8 cellular contexts compared by ENCODE assay signal in the genomic region with DNA sequence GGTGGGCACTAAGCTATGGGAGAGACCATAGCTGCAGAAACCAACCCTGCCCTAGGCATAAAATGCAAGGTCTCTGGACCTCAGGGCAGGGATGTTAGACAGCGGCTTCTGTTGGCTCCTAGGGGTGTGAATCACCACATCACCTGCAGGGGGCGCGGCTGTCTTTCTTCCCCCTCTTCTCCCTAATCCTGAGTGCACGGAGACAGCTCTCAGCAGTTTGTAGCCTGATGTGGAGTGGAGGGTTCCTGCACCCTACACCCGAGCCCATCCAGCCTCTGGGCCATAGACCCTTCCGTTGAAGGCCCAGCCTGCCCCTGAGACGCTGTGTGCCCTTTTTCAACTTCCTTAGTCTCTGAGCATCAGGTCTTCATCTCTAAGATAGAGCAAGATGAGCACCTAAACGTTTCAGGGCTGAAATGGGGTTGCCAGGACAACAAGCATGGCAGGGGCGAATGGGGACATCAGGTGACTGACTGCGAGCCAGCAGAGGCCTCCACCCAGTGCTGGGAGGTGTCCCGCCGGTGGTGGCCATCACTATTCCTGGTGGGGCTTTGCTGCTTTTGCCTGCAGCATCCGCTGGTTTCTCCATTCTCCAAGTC. TPM values are rescaled to one million over a fixed set of nuclear protein-coding genes. Genes with fewer than 3 reads are reported as not detected.
DNase-seq lines count a peak whose midpoint lies in the region; ATAC-seq and TF ChIP-seq lines count a peak whose summit lies in the region.

No MANE protein-coding gene starts in this region.

- H3K4me1 ChIP-seq in MM.1S (ENCODE audit: low read length) (peaks cover 17% of the 10 kb centered on the region), upper lobe of right lung (peaks cover 23% of the 10 kb centered on the region)

- ATAC-seq in upper lobe of right lung (peak; percentile 32), HG02588 (IDR thresholded peaks at IDR 0.05; ENCODE audit: unreplicated experiment) (no peak)

- H3K9me3 ChIP-seq in MM.1S (replicated peaks; ENCODE audit: insufficient read depth, low read length), result no peaks in the 10 kb centered on the region
- H3K9me3 ChIP-seq in SK-N-MC (ENCODE audit: low read depth, low read length), result no peaks in the 10 kb centered on the region
- no peaks in the 10 kb centered on the region for H3K9me3 ChIP-seq in upper lobe of right lung

- peaks cover 25% of the 10 kb centered on the region for H3K27me3 ChIP-seq in MM.1S (replicated peaks; ENCODE audit: insufficient read depth, low read length)
- no peaks in the 10 kb centered on the region for H3K27me3 ChIP-seq in upper lobe of right lung

- H3K9ac ChIP-seq in MM.1S (ENCODE audit: low read length), result no peak overlapping the region
- no peak overlapping the region for H3K9ac ChIP-seq in SK-N-MC (ENCODE audit: insufficient read length)

- H3K79me2 ChIP-seq in MM.1S (ENCODE audit: low read length), result peaks cover 27% of the 10 kb centered on the region

- H3K36me3 ChIP-seq in MM.1S (replicated peaks; ENCODE audit: insufficient read depth, low read length), result no peaks in the 10 kb centered on the region
- no peaks in the 10 kb centered on the region; the same call in 1 of the 2 replicates for H3K36me3 ChIP-seq in SK-N-MC (ENCODE audit: insufficient read depth, low read length)
- peaks cover 4% of the 10 kb centered on the region for H3K36me3 ChIP-seq in upper lobe of right lung

- no peak overlapping the region for H3K27ac Mint-ChIP-seq in glutamatergic neuron (ENCODE audit: unreplicated experiment)

- H3K27me3 Mint-ChIP-seq in glutamatergic neuron (ENCODE audit: unreplicated experiment), result peaks cover 2% of the 10 kb centered on the region

- H3K4me2 ChIP-seq in MM.1S (ENCODE audit: low read depth, low read length), result 0 out of 2 replicates have a peak overlapping the region, but pooled peaks have one; percentile 2

- H4K20me1 ChIP-seq in MM.1S (ENCODE audit: insufficient read depth, low read length), result peaks cover 8% of the 10 kb centered on the region

- no peaks in the 10 kb centered on the region for H3K36me3 Mint-ChIP-seq in glutamatergic neuron (ENCODE audit: unreplicated experiment)

- no peak overlapping the region for H3K27ac ChIP-seq in MM.1S (ENCODE audit: low read length)
- no peak overlapping the region for H3K27ac ChIP-seq in SK-N-MC
- no peak overlapping the region for H3K27ac ChIP-seq in upper lobe of right lung

- peaks cover 12% of the 10 kb centered on the region for H3K4me1 Mint-ChIP-seq in glutamatergic neuron (ENCODE audit: low read depth, unreplicated experiment)

- peaks cover 12% of the 10 kb centered on the region; the same call in 1 of the 2 replicates for H3F3A ChIP-seq in MM.1S (ENCODE audit: insufficient read depth, low read length)

- DNase-seq in EH (ENCODE audit: low read depth) (peak; percentile 80), MM.1S (peak; percentile 63), SK-N-MC (ENCODE audit: low read depth, low spot score) (peak; percentile 28), glutamatergic neuron (peak; percentile 91), posterior cingulate gyrus (peak; percentile 61 to 97 (median 84)), upper lobe of right lung (peak; percentile 91)
- peak; percentile 83 for DNase-seq in activated naive CD4-positive, alpha-beta T cell treated with anti-CD3 and anti-CD28 coated beads, Interleukin-2, amount 50 U/mL, for 16 hours

- H3K4me3 ChIP-seq in MM.1S (ENCODE audit: low read length) (no peak overlapping the region), SK-N-MC (no peak overlapping the region), upper lobe of right lung (no peak overlapping the region)

- peaks cover 2% of the 10 kb centered on the region for H3K9me3 Mint-ChIP-seq in glutamatergic neuron (ENCODE audit: unreplicated experiment)

- no peaks in the 10 kb centered on the region for H3K9me2 ChIP-seq in MM.1S (replicated peaks; ENCODE audit: insufficient read depth, low read length)

- intact Hi-C loops in posterior cingulate gyrus (cut with DNase I), result loop anchor here (1.0 to 5.0 kb wide), 3 partner anchors 67 to 146 kb away; no protein-coding TSS in a partner anchor
- intact Hi-C loops in upper lobe of right lung (cut with DNase I), result no loop called here

- no peak overlapping the region for H3K4me3 Mint-ChIP-seq in glutamatergic neuron (ENCODE audit: unreplicated experiment)

- no peak overlapping the region for H2AFZ ChIP-seq in MM.1S (ENCODE audit: low read length)

- TF ChIP-seq CTCF in MM.1S (IDR thresholded peaks at IDR 0.05; ENCODE audit: low read length), result peak; percentile 88
- TF ChIP-seq CTCF in glutamatergic neuron (IDR thresholded peaks at IDR 0.05; ENCODE audit: partially characterized antibody, unreplicated experiment), result peak; percentile 95
- peak; percentile 94 for TF ChIP-seq CTCF in upper lobe of right lung (IDR thresholded peaks at IDR 0.05)

RNA-seq across cellular contexts. Expression of a gene that starts 2.3 kb away (rescaled TPM):
- total RNA-seq in glutamatergic neuron (ENCODE audit: unreplicated experiment) (74.3 TPM), upper lobe of right lung (63.7 TPM)

RNA-seq across cellular contexts. Expression of a gene that starts 45.5 kb away (rescaled TPM):
- total RNA-seq in glutamatergic neuron (ENCODE audit: unreplicated experiment) (35.2 TPM), upper lobe of right lung (13.0 TPM)

Comparison
In these comparisons a context has a peak if more than half of its experiments do, and no peak if none do; other contexts are left out.
1. DNase-seq: peak in every context shown above with its lines; median percentile 91 in glutamatergic neuron; 91 in upper lobe of right lung; 84 in posterior cingulate gyrus; 83 in activated naive CD4-positive, alpha-beta T cell treated with anti-CD3 and anti-CD28 coated beads, Interleukin-2, amount 50 U/mL, for 16 hours; 80 in EH; 63 in MM.1S; 28 in SK-N-MC.